ENCODE assay signal across 1 cellular context in the genomic region with DNA sequence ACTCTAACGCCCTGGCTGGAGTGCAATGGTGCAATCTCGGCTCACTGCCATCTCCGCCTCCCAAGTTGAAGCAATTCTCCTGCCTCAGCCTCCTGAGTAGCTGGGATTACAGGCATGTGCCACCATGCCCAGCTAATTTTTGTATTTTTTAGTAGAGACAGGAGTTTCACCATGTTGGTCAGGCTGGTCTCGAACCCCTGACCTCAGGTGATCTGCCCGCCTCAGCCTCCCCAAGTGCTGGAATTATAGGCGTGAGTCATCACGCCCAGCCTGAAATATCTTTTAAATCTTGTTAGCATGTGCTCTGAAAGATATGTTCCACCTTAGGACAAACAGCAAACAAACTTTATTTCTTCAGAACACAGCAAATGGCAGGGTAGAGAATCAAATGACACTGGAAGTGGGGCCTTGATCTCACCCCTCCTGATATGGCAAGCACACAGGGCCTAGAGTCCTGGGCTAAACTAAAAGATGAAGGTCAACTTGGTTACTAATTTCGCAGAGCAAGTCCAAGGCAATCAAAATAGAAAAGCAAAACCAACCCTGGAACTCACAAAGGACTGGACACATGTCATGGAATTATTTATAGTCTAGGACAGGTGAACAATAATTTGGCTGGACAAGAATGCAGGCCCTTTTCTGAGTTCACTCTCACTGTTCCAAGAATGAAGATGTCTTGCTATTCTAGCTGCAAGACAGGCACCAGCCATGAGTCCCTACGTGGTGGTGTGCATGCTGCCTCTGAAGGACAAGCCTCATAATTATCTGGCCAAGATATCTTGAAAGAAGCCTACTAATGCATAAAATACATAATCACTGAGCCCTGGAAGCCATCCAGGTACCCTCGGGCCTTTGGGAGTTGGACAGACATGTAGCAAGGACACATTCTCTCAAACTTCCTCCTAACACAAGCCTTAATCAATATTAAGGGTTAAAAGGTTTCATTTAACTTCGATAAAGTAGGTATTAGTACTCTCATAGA.
TF ChIP-seq lines count a peak whose summit lies in the region.

No MANE protein-coding gene starts in this region.

TF ChIP-seq in K562, 482 proteins besides CTCF, POLR2A, EP300 and RAD21 (continued from another document and continues in another):
- TF ChIP-seq, protein P1, sequence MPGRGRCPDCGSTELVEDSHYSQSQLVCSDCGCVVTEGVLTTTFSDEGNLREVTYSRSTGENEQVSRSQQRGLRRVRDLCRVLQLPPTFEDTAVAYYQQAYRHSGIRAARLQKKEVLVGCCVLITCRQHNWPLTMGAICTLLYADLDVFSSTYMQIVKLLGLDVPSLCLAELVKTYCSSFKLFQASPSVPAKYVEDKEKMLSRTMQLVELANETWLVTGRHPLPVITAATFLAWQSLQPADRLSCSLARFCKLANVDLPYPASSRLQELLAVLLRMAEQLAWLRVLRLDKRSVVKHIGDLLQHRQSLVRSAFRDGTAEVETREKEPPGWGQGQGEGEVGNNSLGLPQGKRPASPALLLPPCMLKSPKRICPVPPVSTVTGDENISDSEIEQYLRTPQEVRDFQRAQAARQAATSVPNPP (IDR thresholded peaks at IDR 0.05; ENCODE audit: borderline replicate concordance, insufficient read depth, insufficient read length), result no peak
- TF ChIP-seq, protein P2, sequence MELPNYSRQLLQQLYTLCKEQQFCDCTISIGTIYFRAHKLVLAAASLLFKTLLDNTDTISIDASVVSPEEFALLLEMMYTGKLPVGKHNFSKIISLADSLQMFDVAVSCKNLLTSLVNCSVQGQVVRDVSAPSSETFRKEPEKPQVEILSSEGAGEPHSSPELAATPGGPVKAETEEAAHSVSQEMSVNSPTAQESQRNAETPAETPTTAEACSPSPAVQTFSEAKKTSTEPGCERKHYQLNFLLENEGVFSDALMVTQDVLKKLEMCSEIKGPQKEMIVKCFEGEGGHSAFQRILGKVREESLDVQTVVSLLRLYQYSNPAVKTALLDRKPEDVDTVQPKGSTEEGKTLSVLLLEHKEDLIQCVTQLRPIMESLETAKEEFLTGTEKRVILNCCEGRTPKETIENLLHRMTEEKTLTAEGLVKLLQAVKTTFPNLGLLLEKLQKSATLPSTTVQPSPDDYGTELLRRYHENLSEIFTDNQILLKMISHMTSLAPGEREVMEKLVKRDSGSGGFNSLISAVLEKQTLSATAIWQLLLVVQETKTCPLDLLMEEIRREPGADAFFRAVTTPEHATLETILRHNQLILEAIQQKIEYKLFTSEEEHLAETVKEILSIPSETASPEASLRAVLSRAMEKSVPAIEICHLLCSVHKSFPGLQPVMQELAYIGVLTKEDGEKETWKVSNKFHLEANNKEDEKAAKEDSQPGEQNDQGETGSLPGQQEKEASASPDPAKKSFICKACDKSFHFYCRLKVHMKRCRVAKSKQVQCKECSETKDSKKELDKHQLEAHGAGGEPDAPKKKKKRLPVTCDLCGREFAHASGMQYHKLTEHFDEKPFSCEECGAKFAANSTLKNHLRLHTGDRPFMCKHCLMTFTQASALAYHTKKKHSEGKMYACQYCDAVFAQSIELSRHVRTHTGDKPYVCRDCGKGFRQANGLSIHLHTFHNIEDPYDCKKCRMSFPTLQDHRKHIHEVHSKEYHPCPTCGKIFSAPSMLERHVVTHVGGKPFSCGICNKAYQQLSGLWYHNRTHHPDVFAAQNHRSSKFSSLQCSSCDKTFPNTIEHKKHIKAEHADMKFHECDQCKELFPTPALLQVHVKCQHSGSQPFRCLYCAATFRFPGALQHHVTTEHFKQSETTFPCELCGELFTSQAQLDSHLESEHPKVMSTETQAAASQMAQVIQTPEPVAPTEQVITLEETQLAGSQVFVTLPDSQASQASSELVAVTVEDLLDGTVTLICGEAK (IDR thresholded peaks at IDR 0.05), result peak; percentile 95
- TF ChIP-seq, protein P2 (CRISPR knock-in tag; IDR thresholded peaks at IDR 0.05), result peak; percentile 42; the same call in 1 of the 2 replicates
- TF ChIP-seq, protein P3, sequence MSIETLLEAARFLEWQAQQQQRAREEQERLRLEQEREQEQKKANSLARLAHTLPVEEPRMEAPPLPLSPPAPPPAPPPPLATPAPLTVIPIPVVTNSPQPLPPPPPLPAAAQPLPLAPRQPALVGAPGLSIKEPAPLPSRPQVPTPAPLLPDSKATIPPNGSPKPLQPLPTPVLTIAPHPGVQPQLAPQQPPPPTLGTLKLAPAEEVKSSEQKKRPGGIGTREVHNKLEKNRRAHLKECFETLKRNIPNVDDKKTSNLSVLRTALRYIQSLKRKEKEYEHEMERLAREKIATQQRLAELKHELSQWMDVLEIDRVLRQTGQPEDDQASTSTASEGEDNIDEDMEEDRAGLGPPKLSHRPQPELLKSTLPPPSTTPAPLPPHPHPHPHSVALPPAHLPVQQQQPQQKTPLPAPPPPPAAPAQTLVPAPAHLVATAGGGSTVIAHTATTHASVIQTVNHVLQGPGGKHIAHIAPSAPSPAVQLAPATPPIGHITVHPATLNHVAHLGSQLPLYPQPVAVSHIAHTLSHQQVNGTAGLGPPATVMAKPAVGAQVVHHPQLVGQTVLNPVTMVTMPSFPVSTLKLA (conservative IDR thresholded peaks at IDR 0.05), result peak in 1 of 2 experiments; percentile 44; a peak in 2 of 4 replicates
- TF ChIP-seq ZEB2 (IDR thresholded peaks at IDR 0.05) (peak; percentile 46; the same call in 1 of the 2 replicates), CBFA2T3 (IDR thresholded peaks at IDR 0.05) (peak; percentile 73), JUN (IDR thresholded peaks at IDR 0.05; ENCODE audit: borderline replicate concordance, low read depth, low read length) (peak; percentile 75), JUN (CRISPR knock-in tag; IDR thresholded peaks at IDR 0.05; ENCODE audit: borderline replicate concordance) (no peak), ZFPM2 (CRISPR knock-in tag; IDR thresholded peaks at IDR 0.05) (no peak), CBFA2T2 (conservative IDR thresholded peaks at IDR 0.05) (no peak; the same call in 1 of the 2 replicates), CEBPB (tag; IDR thresholded peaks at IDR 0.05) (peak; percentile 55; the same call in 1 of the 2 replicates), ARID1B (IDR thresholded peaks at IDR 0.05) (peak; percentile 89), NFE2L1 (tag; IDR thresholded peaks at IDR 0.05; ENCODE audit: borderline replicate concordance, low read depth) (no peak), DACH1 (IDR thresholded peaks at IDR 0.05; ENCODE audit: partially characterized antibody) (peak; percentile 57), MEIS2 (IDR thresholded peaks at IDR 0.05; ENCODE audit: partially characterized antibody) (peak; percentile 68), MAFK (IDR thresholded peaks at IDR 0.05; ENCODE audit: low read length) (no peak), MTA3 (IDR thresholded peaks at IDR 0.05; ENCODE audit: borderline replicate concordance) (0 out of 2 replicates have a peak, but pooled peaks have one; percentile 9), KAT8 (IDR thresholded peaks at IDR 0.05; ENCODE audit: low read depth) (no peak)
- TF ChIP-seq, protein P4, sequence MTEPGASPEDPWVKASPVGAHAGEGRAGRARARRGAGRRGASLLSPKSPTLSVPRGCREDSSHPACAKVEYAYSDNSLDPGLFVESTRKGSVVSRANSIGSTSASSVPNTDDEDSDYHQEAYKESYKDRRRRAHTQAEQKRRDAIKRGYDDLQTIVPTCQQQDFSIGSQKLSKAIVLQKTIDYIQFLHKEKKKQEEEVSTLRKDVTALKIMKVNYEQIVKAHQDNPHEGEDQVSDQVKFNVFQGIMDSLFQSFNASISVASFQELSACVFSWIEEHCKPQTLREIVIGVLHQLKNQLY (CRISPR knock-in tag; conservative IDR thresholded peaks at IDR 0.05), result no peak
- TF ChIP-seq, protein P5, sequence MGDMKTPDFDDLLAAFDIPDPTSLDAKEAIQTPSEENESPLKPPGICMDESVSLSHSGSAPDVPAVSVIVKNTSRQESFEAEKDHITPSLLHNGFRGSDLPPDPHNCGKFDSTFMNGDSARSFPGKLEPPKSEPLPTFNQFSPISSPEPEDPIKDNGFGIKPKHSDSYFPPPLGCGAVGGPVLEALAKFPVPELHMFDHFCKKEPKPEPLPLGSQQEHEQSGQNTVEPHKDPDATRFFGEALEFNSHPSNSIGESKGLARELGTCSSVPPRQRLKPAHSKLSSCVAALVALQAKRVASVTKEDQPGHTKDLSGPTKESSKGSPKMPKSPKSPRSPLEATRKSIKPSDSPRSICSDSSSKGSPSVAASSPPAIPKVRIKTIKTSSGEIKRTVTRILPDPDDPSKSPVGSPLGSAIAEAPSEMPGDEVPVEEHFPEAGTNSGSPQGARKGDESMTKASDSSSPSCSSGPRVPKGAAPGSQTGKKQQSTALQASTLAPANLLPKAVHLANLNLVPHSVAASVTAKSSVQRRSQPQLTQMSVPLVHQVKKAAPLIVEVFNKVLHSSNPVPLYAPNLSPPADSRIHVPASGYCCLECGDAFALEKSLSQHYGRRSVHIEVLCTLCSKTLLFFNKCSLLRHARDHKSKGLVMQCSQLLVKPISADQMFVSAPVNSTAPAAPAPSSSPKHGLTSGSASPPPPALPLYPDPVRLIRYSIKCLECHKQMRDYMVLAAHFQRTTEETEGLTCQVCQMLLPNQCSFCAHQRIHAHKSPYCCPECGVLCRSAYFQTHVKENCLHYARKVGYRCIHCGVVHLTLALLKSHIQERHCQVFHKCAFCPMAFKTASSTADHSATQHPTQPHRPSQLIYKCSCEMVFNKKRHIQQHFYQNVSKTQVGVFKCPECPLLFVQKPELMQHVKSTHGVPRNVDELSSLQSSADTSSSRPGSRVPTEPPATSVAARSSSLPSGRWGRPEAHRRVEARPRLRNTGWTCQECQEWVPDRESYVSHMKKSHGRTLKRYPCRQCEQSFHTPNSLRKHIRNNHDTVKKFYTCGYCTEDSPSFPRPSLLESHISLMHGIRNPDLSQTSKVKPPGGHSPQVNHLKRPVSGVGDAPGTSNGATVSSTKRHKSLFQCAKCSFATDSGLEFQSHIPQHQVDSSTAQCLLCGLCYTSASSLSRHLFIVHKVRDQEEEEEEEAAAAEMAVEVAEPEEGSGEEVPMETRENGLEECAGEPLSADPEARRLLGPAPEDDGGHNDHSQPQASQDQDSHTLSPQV (IDR thresholded peaks at IDR 0.05), result peak; percentile 41; the same call in 1 of the 2 replicates
- TF ChIP-seq, protein P6, sequence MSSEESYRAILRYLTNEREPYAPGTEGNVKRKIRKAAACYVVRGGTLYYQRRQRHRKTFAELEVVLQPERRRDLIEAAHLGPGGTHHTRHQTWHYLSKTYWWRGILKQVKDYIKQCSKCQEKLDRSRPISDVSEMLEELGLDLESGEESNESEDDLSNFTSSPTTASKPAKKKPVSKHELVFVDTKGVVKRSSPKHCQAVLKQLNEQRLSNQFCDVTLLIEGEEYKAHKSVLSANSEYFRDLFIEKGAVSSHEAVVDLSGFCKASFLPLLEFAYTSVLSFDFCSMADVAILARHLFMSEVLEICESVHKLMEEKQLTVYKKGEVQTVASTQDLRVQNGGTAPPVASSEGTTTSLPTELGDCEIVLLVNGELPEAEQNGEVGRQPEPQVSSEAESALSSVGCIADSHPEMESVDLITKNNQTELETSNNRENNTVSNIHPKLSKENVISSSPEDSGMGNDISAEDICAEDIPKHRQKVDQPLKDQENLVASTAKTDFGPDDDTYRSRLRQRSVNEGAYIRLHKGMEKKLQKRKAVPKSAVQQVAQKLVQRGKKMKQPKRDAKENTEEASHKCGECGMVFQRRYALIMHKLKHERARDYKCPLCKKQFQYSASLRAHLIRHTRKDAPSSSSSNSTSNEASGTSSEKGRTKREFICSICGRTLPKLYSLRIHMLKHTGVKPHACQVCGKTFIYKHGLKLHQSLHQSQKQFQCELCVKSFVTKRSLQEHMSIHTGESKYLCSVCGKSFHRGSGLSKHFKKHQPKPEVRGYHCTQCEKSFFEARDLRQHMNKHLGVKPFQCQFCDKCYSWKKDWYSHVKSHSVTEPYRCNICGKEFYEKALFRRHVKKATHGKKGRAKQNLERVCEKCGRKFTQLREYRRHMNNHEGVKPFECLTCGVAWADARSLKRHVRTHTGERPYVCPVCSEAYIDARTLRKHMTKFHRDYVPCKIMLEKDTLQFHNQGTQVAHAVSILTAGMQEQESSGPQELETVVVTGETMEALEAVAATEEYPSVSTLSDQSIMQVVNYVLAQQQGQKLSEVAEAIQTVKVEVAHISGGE (CRISPR knock-in tag; IDR thresholded peaks at IDR 0.05), result 0 out of 6 replicates have a peak, but pooled peaks of 1 of the 3 experiments have one; percentile 17
- TF ChIP-seq, protein P7, sequence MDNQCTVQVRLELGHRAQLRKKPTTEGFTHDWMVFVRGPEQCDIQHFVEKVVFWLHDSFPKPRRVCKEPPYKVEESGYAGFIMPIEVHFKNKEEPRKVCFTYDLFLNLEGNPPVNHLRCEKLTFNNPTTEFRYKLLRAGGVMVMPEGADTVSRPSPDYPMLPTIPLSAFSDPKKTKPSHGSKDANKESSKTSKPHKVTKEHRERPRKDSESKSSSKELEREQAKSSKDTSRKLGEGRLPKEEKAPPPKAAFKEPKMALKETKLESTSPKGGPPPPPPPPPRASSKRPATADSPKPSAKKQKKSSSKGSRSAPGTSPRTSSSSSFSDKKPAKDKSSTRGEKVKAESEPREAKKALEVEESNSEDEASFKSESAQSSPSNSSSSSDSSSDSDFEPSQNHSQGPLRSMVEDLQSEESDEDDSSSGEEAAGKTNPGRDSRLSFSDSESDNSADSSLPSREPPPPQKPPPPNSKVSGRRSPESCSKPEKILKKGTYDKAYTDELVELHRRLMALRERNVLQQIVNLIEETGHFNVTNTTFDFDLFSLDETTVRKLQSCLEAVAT (IDR thresholded peaks at IDR 0.05), result 0 out of 4 replicates have a peak, but pooled peaks of 1 of the 2 experiments have one; percentile 31
- TF ChIP-seq, protein P8, sequence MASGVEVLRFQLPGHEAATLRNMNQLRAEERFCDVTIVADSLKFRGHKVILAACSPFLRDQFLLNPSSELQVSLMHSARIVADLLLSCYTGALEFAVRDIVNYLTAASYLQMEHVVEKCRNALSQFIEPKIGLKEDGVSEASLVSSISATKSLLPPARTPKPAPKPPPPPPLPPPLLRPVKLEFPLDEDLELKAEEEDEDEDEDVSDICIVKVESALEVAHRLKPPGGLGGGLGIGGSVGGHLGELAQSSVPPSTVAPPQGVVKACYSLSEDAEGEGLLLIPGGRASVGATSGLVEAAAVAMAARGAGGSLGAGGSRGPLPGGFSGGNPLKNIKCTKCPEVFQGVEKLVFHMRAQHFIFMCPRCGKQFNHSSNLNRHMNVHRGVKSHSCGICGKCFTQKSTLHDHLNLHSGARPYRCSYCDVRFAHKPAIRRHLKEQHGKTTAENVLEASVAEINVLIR (CRISPR knock-in tag; IDR thresholded peaks at IDR 0.05), result no peak
